ENCODE assay signal across 9 cellular contexts in genomic region chr21:37642493-37642892, GRCh38.
DNase-seq lines count a peak whose midpoint lies in the region; ATAC-seq and TF ChIP-seq lines count a peak whose summit lies in the region.
"Had no signal": no experiment of that assay in that cellular context is flagged by ENCODE, and none has a peak within 500 bp of the region (broad histone marks: within the 10 kb centered on the region; RNA-seq: fewer than 3 reads in every experiment).

No MANE protein-coding gene starts in this region.

- H3K9me3 Mint-ChIP-seq in endothelial cell (ENCODE audit: unreplicated experiment), result peaks cover 4% of the 10 kb centered on the region

- peak overlapping the region; percentile 33 for H3K4me3 Mint-ChIP-seq in endothelial cell (ENCODE audit: unreplicated experiment)
- H3K4me3 Mint-ChIP-seq: mesothelial cell of epicardium had no signal

- intact Hi-C loops in lower leg skin (cut with DNase I; ENCODE audit: low total_unique reads), result no loop called here

- H3K36me3 Mint-ChIP-seq in endothelial cell (ENCODE audit: low read depth, unreplicated experiment), result peaks cover 17% of the 10 kb centered on the region
- H3K36me3 Mint-ChIP-seq: mesothelial cell of epicardium had no signal

- no peak for TF ChIP-seq POLR2A in lower leg skin (IDR thresholded peaks at IDR 0.05)

- H3K27ac Mint-ChIP-seq in endothelial cell (ENCODE audit: unreplicated experiment), result peak overlapping the region; percentile 63
- H3K27ac Mint-ChIP-seq: mesothelial cell of epicardium had no signal

- TF ChIP-seq CTCF in endothelial cell (IDR thresholded peaks at IDR 0.05; ENCODE audit: unreplicated experiment) (no peak), lower leg skin (IDR thresholded peaks at IDR 0.05) (no peak)

- peaks cover 50% of the 10 kb centered on the region for H3K4me1 Mint-ChIP-seq in endothelial cell (ENCODE audit: unreplicated experiment)
- H3K4me1 Mint-ChIP-seq: mesothelial cell of epicardium had no signal

- peak; percentile 11 for DNase-seq in activated T-cell treated with anti-CD3 and anti-CD28 coated beads for 48 hours (ENCODE audit: low read depth)
- no peak for DNase-seq in activated T-cell treated with anti-CD3 and anti-CD28 coated beads for 4 hours
- peak; percentile 66 for DNase-seq in NCI-H748 (lab: John Stamatoyannopoulos, UW; ENCODE audit: unreplicated experiment)
- no peak for DNase-seq in endothelial cell (ENCODE audit: low spot score)
- DNase-seq in stimulated activated naive CD8-positive, alpha-beta T cell treated with anti-CD3 and anti-CD28 coated beads, Interleukin-15, Interleukin-2, amounts not matched to agents 100 U/mL and 50 U/mL, for 24 hours, result peak; percentile 26
- DNase-seq in HCEC 1CT, result no peak
- no peak for DNase-seq in lower leg skin (ENCODE audit: low spot score in 2 of 2)

- ATAC-seq in stimulated activated naive CD8-positive, alpha-beta T cell treated with anti-CD3 and anti-CD28 coated beads, Interleukin-15, Interleukin-2, amounts not matched to agents 100 U/mL and 50 U/mL, for 24 hours, result no peak
- ATAC-seq in HG02840 (IDR thresholded peaks at IDR 0.05; ENCODE audit: low FRiP score, unreplicated experiment), result no peak

- H3K27me3 Mint-ChIP-seq in endothelial cell (ENCODE audit: unreplicated experiment), result peaks cover 9% of the 10 kb centered on the region

- WGBS in lower leg skin, 2 donors, result 69 to 80% methylated on average over 3 of the region's 3 CpGs

- no peak overlapping the region for H3K4me3 ChIP-seq in lower leg skin (ENCODE audit: low read depth, poor library complexity, severe bottlenecking)

Comparison
In these comparisons a context has a peak if more than half of its experiments do, and no peak if none do; other contexts are left out.
1. DNase-seq: peak in activated T-cell treated with anti-CD3 and anti-CD28 coated beads for 48 hours (single experiment), NCI-H748 (single experiment) and stimulated activated naive CD8-positive, alpha-beta T cell treated with anti-CD3 and anti-CD28 coated beads, Interleukin-15, Interleukin-2, amounts not matched to agents 100 U/mL and 50 U/mL, for 24 hours (single experiment); none in activated T-cell treated with anti-CD3 and anti-CD28 coated beads for 4 hours (single experiment), endothelial cell (single experiment), HCEC 1CT (single experiment) and lower leg skin (0 of 2).